ENCODE assay signal across 1 cellular context in genomic region chrX:120753413-120754251, GRCh38.
TF ChIP-seq lines count a peak whose summit lies in the region.

No MANE protein-coding gene starts in this region.

TF ChIP-seq in GM12878, 131 proteins besides CTCF, POLR2A, EP300 and RAD21 (continued from another document):
- TF ChIP-seq BHLHE40 (IDR thresholded peaks at IDR 0.05; ENCODE audit: borderline replicate concordance in 1 of 2, low read depth in 2 of 2, low read length in 1 of 2) (peak in 1 of 2 experiments; percentile 58; a peak in 2 of 4 replicates), TCF12 (IDR thresholded peaks at IDR 0.05; ENCODE audit: low read depth, low read length) (peak; percentile 66; the same call in 1 of the 2 replicates), MTA2 (IDR thresholded peaks at IDR 0.05; ENCODE audit: low read depth) (no peak), JUNB (IDR thresholded peaks at IDR 0.05) (peak; percentile 22; the same call in 1 of the 2 replicates), MEF2B (IDR thresholded peaks at IDR 0.05; ENCODE audit: partially characterized antibody, poor library complexity, severe bottlenecking) (no peak), TARDBP (IDR thresholded peaks at IDR 0.05; ENCODE audit: borderline replicate concordance) (no peak), EED (IDR thresholded peaks at IDR 0.05; ENCODE audit: low read depth) (0 out of 2 replicates have a peak, but pooled peaks have one; percentile 23), PBX3 (IDR thresholded peaks at IDR 0.05; ENCODE audit: insufficient replicate concordance, low read depth, low read length) (no peak), ETV6 (conservative IDR thresholded peaks at IDR 0.05 in 1 of 2, IDR thresholded peaks at IDR 0.05 in 1 of 2; ENCODE audit: borderline replicate concordance in 1 of 2, low read depth in 1 of 2) (peak in 1 of 2 experiments; percentile 87; a peak in 1 of 4 replicates), E4F1 (IDR thresholded peaks at IDR 0.05; ENCODE audit: borderline replicate concordance, partially characterized antibody) (no peak), POLR2AphosphoS2 (IDR thresholded peaks at IDR 0.05; ENCODE audit: low read depth, low read length) (no peak)
